Comparison of ENCODE assay signal across 32 cellular contexts in genomic region chr7:70479153-70480021, GRCh38.
"Had no signal": no experiment of that assay in that cellular context is flagged by ENCODE, and none has a peak within 500 bp of the region (broad histone marks: within the 10 kb centered on the region; RNA-seq: fewer than 3 reads in every experiment).

No MANE protein-coding gene starts in this region.

- H3K27ac ChIP-seq: ascending aorta, breast epithelium, cardiac muscle cell, epithelial cell of prostate, esophagus squamous epithelium, gastroesophageal sphincter, WERI-Rb-1 had no signal

- H3K27me3 Mint-ChIP-seq: activated B cell treated with CpG ODN at 0.5 μM for 24 hours; activated CD4-positive, alpha-beta memory T cell treated with anti-CD3 and anti-CD28 coated beads, Interleukin-2, amount 10 ng/mL, durations not matched to agents 7 days and 5 days; activated CD4-positive, alpha-beta T cell treated with anti-CD3 and anti-CD28 coated beads, Interleukin-2, amount 10 ng/mL, durations not matched to agents 24 days and 14 days; activated naive CD4-positive, alpha-beta T cell treated with anti-CD3 and anti-CD28 coated beads, Interleukin-2, amount 10 ng/mL, durations not matched to agents 7 days and 5 days; activated T-cell treated with anti-CD3 and anti-CD28 coated beads, Interleukin-2, amount 50 U/mL, for 24 hours; brain; T-helper 17 cell had no signal

- H3K4me1 ChIP-seq: breast epithelium had no signal

- H3K9me3 ChIP-seq: ascending aorta, breast epithelium, esophagus squamous epithelium, gastroesophageal sphincter had no signal

- ATAC-seq: activated CD4-positive, CD25-positive, alpha-beta regulatory T cell treated with anti-CD3 and anti-CD28 coated beads, Interleukin-2, amount 50 U/mL, for 24 hours; activated naive CD4-positive, alpha-beta T cell treated with anti-CD3 and anti-CD28 coated beads, Interleukin-2, amount 50 U/mL, for 72 hours; activated T-cell treated with anti-CD3 and anti-CD28 coated beads, Interleukin-2, amount 50 U/mL, for 72 hours; gastroesophageal sphincter; T-helper 17 cell had no signal

- H3K36me3 Mint-ChIP-seq: activated naive CD4-positive, alpha-beta T cell treated with anti-CD3 and anti-CD28 coated beads, Interleukin-2, amount 10 ng/mL, durations not matched to agents 7 days and 5 days; activated naive CD4-positive, alpha-beta T cell treated with anti-CD3 and anti-CD28 coated beads, Interleukin-2, amount 50 U/mL, for 72 hours; activated naive CD8-positive, alpha-beta T cell treated with anti-CD3 and anti-CD28 coated beads, Interleukin-2, amount 10 ng/mL, durations not matched to agents 7 days and 5 days had no signal

- H3K4me3 ChIP-seq: ascending aorta, breast epithelium, cardiac muscle cell, esophagus squamous epithelium, gastroesophageal sphincter had no signal

- H3K36me3 ChIP-seq: ascending aorta, breast epithelium, cardiac muscle cell, esophagus squamous epithelium, gastroesophageal sphincter, WERI-Rb-1 had no signal

- H3K4me1 Mint-ChIP-seq: activated B cell treated with CpG ODN at 0.5 μM for 24 hours; activated CD4-positive, alpha-beta memory T cell treated with anti-CD3 and anti-CD28 coated beads, Interleukin-2, amount 10 ng/mL, durations not matched to agents 7 days and 5 days; activated CD4-positive, alpha-beta T cell treated with anti-CD3 and anti-CD28 coated beads, Interleukin-2, amount 10 ng/mL, durations not matched to agents 24 days and 14 days; activated naive CD4-positive, alpha-beta T cell treated with anti-CD3 and anti-CD28 coated beads, Interleukin-2, amount 10 ng/mL, durations not matched to agents 7 days and 5 days; activated naive CD8-positive, alpha-beta T cell treated with anti-CD3 and anti-CD28 coated beads, Interleukin-2, amount 10 ng/mL, durations not matched to agents 7 days and 5 days; T-helper 17 cell had no signal

- DNase-seq: activated B cell treated with CpG ODN at 0.5 μM for 24 hours; activated CD4-positive, alpha-beta memory T cell treated with anti-CD3 and anti-CD28 coated beads, Interleukin-2, amount 10 ng/mL, durations not matched to agents 7 days and 5 days; activated CD4-positive, alpha-beta T cell treated with anti-CD3 and anti-CD28 coated beads, Interleukin-2, amount 10 ng/mL, durations not matched to agents 24 days and 14 days; activated CD8-positive, alpha-beta memory T cell treated with anti-CD3 and anti-CD28 coated beads, Interleukin-2, amount 50 U/mL, for 48 hours; activated gamma-delta T cell; activated naive CD4-positive, alpha-beta T cell; activated naive CD4-positive, alpha-beta T cell treated with anti-CD3 and anti-CD28 coated beads, Interleukin-2, amount 10 ng/mL, durations not matched to agents 7 days and 5 days; activated naive CD8-positive, alpha-beta T cell treated with anti-CD3 and anti-CD28 coated beads, Interleukin-2, amount 10 ng/mL, durations not matched to agents 7 days and 5 days; activated T-cell treated with anti-CD3 and anti-CD28 coated beads for 4 hours; activated T-cell treated with anti-CD3 and anti-CD28 coated beads, Interleukin-2, amount 50 U/mL, for 24 hours; activated T-cell treated with anti-CD3 and anti-CD28 coated beads, Interleukin-2, amount 50 U/mL, for 72 hours; central memory CD4-positive, alpha-beta T cell; cortex of kidney; dermis blood vessel endothelial cell; effector CD4-positive, alpha-beta T cell; esophagus squamous epithelium; foreskin melanocyte; T-helper 1 cell; T-helper 17 cell; T1000; WERI-Rb-1 had no signal

- H3K4me3 Mint-ChIP-seq: activated B cell treated with CpG ODN at 0.5 μM for 24 hours; activated CD4-positive, alpha-beta memory T cell treated with anti-CD3 and anti-CD28 coated beads, Interleukin-2, amount 10 ng/mL, durations not matched to agents 7 days and 5 days; activated CD4-positive, alpha-beta T cell treated with anti-CD3 and anti-CD28 coated beads, Interleukin-2, amount 10 ng/mL, durations not matched to agents 24 days and 14 days; activated naive CD4-positive, alpha-beta T cell treated with anti-CD3 and anti-CD28 coated beads, Interleukin-2, amount 10 ng/mL, durations not matched to agents 7 days and 5 days; activated naive CD8-positive, alpha-beta T cell treated with anti-CD3 and anti-CD28 coated beads, Interleukin-2, amount 10 ng/mL, durations not matched to agents 7 days and 5 days; activated T-cell treated with anti-CD3 and anti-CD28 coated beads, Interleukin-2, amount 50 U/mL, for 24 hours; activated T-cell treated with anti-CD3 and anti-CD28 coated beads, Interleukin-2, amount 50 U/mL, for 72 hours; brain; T-helper 17 cell; T-helper 2 cell treated with Interferon-gamma antibody and Interleukin-4, amounts not matched to agents 5 μg/mL and 100 μg/mL, for 36 hours had no signal

- H3K9me3 Mint-ChIP-seq: activated CD4-positive, alpha-beta T cell treated with anti-CD3 and anti-CD28 coated beads, Interleukin-2, amount 10 ng/mL, durations not matched to agents 24 days and 14 days; activated naive CD8-positive, alpha-beta T cell treated with anti-CD3 and anti-CD28 coated beads, Interleukin-2, amount 10 ng/mL, durations not matched to agents 7 days and 5 days; activated T-cell treated with anti-CD3 and anti-CD28 coated beads, Interleukin-2, amount 50 U/mL, for 24 hours had no signal

- H3K27me3 ChIP-seq: ascending aorta, breast epithelium, cardiac muscle cell, esophagus squamous epithelium, gastroesophageal sphincter had no signal

- FAIRE-seq: endometrium, endothelial cell of umbilical vein had no signal

- H3K27ac Mint-ChIP-seq: activated B cell treated with CpG ODN at 0.5 μM for 24 hours; activated CD4-positive, alpha-beta memory T cell treated with anti-CD3 and anti-CD28 coated beads, Interleukin-2, amount 10 ng/mL, durations not matched to agents 7 days and 5 days; activated CD4-positive, alpha-beta T cell treated with anti-CD3 and anti-CD28 coated beads, Interleukin-2, amount 10 ng/mL, durations not matched to agents 24 days and 14 days; activated naive CD4-positive, alpha-beta T cell treated with anti-CD3 and anti-CD28 coated beads, Interleukin-2, amount 10 ng/mL, durations not matched to agents 7 days and 5 days; activated naive CD4-positive, alpha-beta T cell treated with anti-CD3 and anti-CD28 coated beads, Interleukin-2, amount 50 U/mL, for 72 hours; activated naive CD8-positive, alpha-beta T cell treated with anti-CD3 and anti-CD28 coated beads, Interleukin-2, amount 10 ng/mL, durations not matched to agents 7 days and 5 days; activated T-cell treated with anti-CD3 and anti-CD28 coated beads, Interleukin-2, amount 50 U/mL, for 24 hours; activated T-cell treated with anti-CD3 and anti-CD28 coated beads, Interleukin-2, amount 50 U/mL, for 72 hours; brain; T-helper 17 cell; T-helper 2 cell treated with Interferon-gamma antibody and Interleukin-4, amounts not matched to agents 5 μg/mL and 100 μg/mL, for 36 hours had no signal
